In genomic region chr15:100060276-100060926, GRCh38 we compare ENCODE assay signal across 12 cellular contexts.
A peak's percentile ranks its signal among the peaks of the same experiment; 100 is the strongest.
DNase-seq lines count a peak whose midpoint lies in the region; ATAC-seq and TF ChIP-seq lines count a peak whose summit lies in the region.
"Had no signal": no experiment of that assay in that cellular context is flagged by ENCODE, and none has a peak within 500 bp of the region (broad histone marks: within the 10 kb centered on the region; RNA-seq: fewer than 3 reads in every experiment).

No MANE protein-coding gene starts in this region.

- peak; percentile 31 for ATAC-seq in thoracic aorta (ENCODE audit: insufficient number of reproducible peaks, low FRiP score, low read depth)
- ATAC-seq in GM19455 (IDR thresholded peaks at IDR 0.05; ENCODE audit: unreplicated experiment) = no peak
- ATAC-seq: activated CD8-positive, alpha-beta T cell treated with anti-CD3 and anti-CD28 coated beads for 36 hours had no signal

- DNase-seq in MG63 = peak; percentile 68
- DNase-seq in cerebellum (ENCODE audit: low spot score) = peak; percentile 28
- DNase-seq in kidney tubule cell (ENCODE audit: low spot score) = peak; percentile 79
- peak; percentile 33 for DNase-seq in thoracic aorta (ENCODE audit: low spot score)
- no peak for DNase-seq in activated T-cell treated with anti-CD3 and anti-CD28 coated beads, Interleukin-2, amount 50 U/mL, for 1 hour
- DNase-seq in NK-92 (lab: John Stamatoyannopoulos, UW; ENCODE audit: unreplicated experiment) = no peak
- DNase-seq in NCI-H1417 treated with DMSO at 0.1 percent for 48 hours (lab: John Stamatoyannopoulos, UW) = no peak
- DNase-seq: activated CD8-positive, alpha-beta T cell treated with anti-CD3 and anti-CD28 coated beads for 36 hours; Calu3; hippocampal formation; NCI-H774 had no signal

- H3K27ac ChIP-seq in thoracic aorta = peak overlapping the region in 1 of 2 donors; percentile 48

- no peak for TF ChIP-seq CTCF in thoracic aorta (IDR thresholded peaks at IDR 0.05)

- H3K4me1 ChIP-seq in thoracic aorta (ENCODE audit: control insufficient read depth in 1 of 2, low read depth in 2 of 2) = peaks cover 4 to 33% of the 10 kb centered on the region in 2 donors

- H3K4me3 ChIP-seq in MG63 (no peak overlapping the region), thoracic aorta (no peak overlapping the region)

- H3K27me3 ChIP-seq in MG63 (no peaks in the 10 kb centered on the region), thoracic aorta (replicated peaks; ENCODE audit: insufficient read depth) (no peaks in the 10 kb centered on the region)

- no peaks in the 10 kb centered on the region for H3K36me3 ChIP-seq in MG63
- no peaks in the 10 kb centered on the region for H3K36me3 ChIP-seq in thoracic aorta

- H3K9me3 ChIP-seq in MG63 (no peaks in the 10 kb centered on the region; the same call in 1 of the 2 replicates), thoracic aorta (no peaks in the 10 kb centered on the region)

Comparison
In these comparisons a context has a peak if more than half of its experiments do, and no peak if none do; other contexts are left out.
1. DNase-seq: peak in MG63 (single experiment), cerebellum (single experiment), kidney tubule cell (single experiment) and thoracic aorta (single experiment); none in activated T-cell treated with anti-CD3 and anti-CD28 coated beads, Interleukin-2, amount 50 U/mL, for 1 hour (single experiment), NK-92 (single experiment) and NCI-H1417 treated with DMSO at 0.1 percent for 48 hours (single experiment).